13 cellular contexts compared by ENCODE assay signal in the genomic region with DNA sequence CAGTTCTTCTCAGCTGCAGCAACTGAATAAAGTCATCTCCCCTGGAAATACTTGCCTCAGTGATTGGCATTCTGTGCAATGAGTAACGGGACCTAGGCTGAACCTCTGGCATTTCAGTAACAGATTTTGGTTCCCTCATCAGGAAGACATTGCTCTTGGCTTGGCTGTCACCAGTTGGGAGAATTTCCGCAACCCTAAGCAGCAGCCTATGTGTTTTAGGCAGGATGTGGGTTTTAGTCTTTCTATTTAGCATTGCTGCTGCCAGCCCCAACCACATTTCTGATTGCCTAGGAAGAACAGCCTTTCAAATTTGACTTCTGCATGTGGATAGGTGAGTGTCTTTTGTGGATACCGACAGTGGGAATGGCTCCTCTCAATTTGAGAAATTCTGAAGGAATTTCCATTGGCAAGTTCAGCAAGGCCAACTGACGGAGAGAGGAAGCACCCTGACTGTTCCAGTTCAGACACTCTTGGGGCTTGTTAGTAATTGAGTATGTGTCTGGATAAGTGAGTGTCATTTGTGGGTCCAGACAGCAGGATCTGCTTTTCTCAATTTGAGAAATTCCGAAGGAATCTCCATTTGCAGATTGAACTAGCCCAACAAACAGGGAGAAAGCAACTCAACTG. TPM values are rescaled to one million over a fixed set of nuclear protein-coding genes. Genes with fewer than 3 reads are reported as not detected.
DNase-seq lines count a peak whose midpoint lies in the region; ATAC-seq and TF ChIP-seq lines count a peak whose summit lies in the region.
"Had no signal": no experiment of that assay in that cellular context is flagged by ENCODE, and none has a peak within 500 bp of the region (broad histone marks: within the 10 kb centered on the region; RNA-seq: fewer than 3 reads in every experiment).

No MANE protein-coding gene starts in this region.

- H3K36me3 ChIP-seq in upper lobe of right lung (no peaks in the 10 kb centered on the region), prostate gland (no peaks in the 10 kb centered on the region)
- H3K36me3 ChIP-seq: left ventricle myocardium inferior, right lobe of liver had no signal

- ATAC-seq in T-helper 17 cell: peak; percentile 92
- ATAC-seq in activated naive CD8-positive, alpha-beta T cell treated with anti-CD3 and anti-CD28 coated beads, Interleukin-2, amount 10 ng/mL, durations not matched to agents 7 days and 5 days (ENCODE audit: low read depth): peak; percentile 82
- peak; percentile 22 for ATAC-seq in upper lobe of right lung
- ATAC-seq: body of pancreas had no signal

- 83% methylated on average over 5 of the region's 5 CpGs for WGBS in prostate gland

- no peaks in the 10 kb centered on the region for H3K9me3 Mint-ChIP-seq in activated naive CD8-positive, alpha-beta T cell treated with anti-CD3 and anti-CD28 coated beads, Interleukin-2, amount 10 ng/mL, durations not matched to agents 7 days and 5 days
- no peaks in the 10 kb centered on the region for H3K9me3 Mint-ChIP-seq in progenitor cell of endocrine pancreas (ENCODE audit: low read depth)

- no peak for TF ChIP-seq CTCF in upper lobe of right lung (IDR thresholded peaks at IDR 0.05)
- TF ChIP-seq CTCF in progenitor cell of endocrine pancreas (IDR thresholded peaks at IDR 0.05; ENCODE audit: unreplicated experiment): no peak
- no peak for TF ChIP-seq CTCF in prostate gland (IDR thresholded peaks at IDR 0.05)

- DNase-seq in activated naive CD4-positive, alpha-beta T cell treated with Interleukin-2 at 50 U/mL for 16 hours: peak; percentile 10
- no peak for DNase-seq in activated naive CD4-positive, alpha-beta T cell treated with anti-CD3 and anti-CD28 coated beads, Interleukin-2, amount 50 U/mL, for 16 hours
- DNase-seq in T-helper 17 cell (no peak), upper lobe of right lung (no peak), NCI-H2196 (lab: John Stamatoyannopoulos, UW; ENCODE audit: unreplicated experiment) (no peak), progenitor cell of endocrine pancreas (ENCODE audit: low spot score, unreplicated experiment) (no peak), prostate gland (ENCODE audit: low spot score) (no peak)
- DNase-seq in activated naive CD8-positive, alpha-beta T cell treated with anti-CD3 and anti-CD28 coated beads, Interleukin-2, amount 10 ng/mL, durations not matched to agents 7 days and 5 days: peak; percentile 47
- DNase-seq: left ventricle myocardium inferior, NCI-H226, right lobe of liver had no signal

- peaks cover 19% of the 10 kb centered on the region for H3K4me1 Mint-ChIP-seq in T-helper 17 cell
- peaks cover 54% of the 10 kb centered on the region for H3K4me1 Mint-ChIP-seq in activated naive CD8-positive, alpha-beta T cell treated with anti-CD3 and anti-CD28 coated beads, Interleukin-2, amount 10 ng/mL, durations not matched to agents 7 days and 5 days
- no peaks in the 10 kb centered on the region for H3K4me1 Mint-ChIP-seq in progenitor cell of endocrine pancreas (ENCODE audit: low read depth)

- intact Hi-C loops in upper lobe of right lung (cut with DNase I): no loop called here
- intact Hi-C loops in prostate gland (cut with DNase I): no loop called here

- no peaks in the 10 kb centered on the region for H3K36me3 Mint-ChIP-seq in T-helper 17 cell (ENCODE audit: low read depth)
- H3K36me3 Mint-ChIP-seq in activated naive CD8-positive, alpha-beta T cell treated with anti-CD3 and anti-CD28 coated beads, Interleukin-2, amount 10 ng/mL, durations not matched to agents 7 days and 5 days: peaks cover 19% of the 10 kb centered on the region
- H3K36me3 Mint-ChIP-seq in progenitor cell of endocrine pancreas (ENCODE audit: insufficient read depth): no peaks in the 10 kb centered on the region

- H3K27ac ChIP-seq in upper lobe of right lung: no peak overlapping the region
- no peak overlapping the region for H3K27ac ChIP-seq in prostate gland
- H3K27ac ChIP-seq: body of pancreas, left ventricle myocardium inferior, right lobe of liver had no signal

- H3K4me3 Mint-ChIP-seq in T-helper 17 cell (peak overlapping the region; percentile 61), progenitor cell of endocrine pancreas (ENCODE audit: low read depth) (no peak overlapping the region)
- H3K4me3 Mint-ChIP-seq in activated naive CD8-positive, alpha-beta T cell treated with anti-CD3 and anti-CD28 coated beads, Interleukin-2, amount 10 ng/mL, durations not matched to agents 7 days and 5 days: peak overlapping the region; percentile 77

- no peak for TF ChIP-seq POLR2A in prostate gland (IDR thresholded peaks at IDR 0.05)

- POLR2A ChIA-PET in activated naive CD8-positive, alpha-beta T cell treated with anti-CD3 and anti-CD28 coated beads, Interleukin-2, amount 10 ng/mL, durations not matched to agents 7 days and 5 days (lab: Charles Lee): interaction anchor here (0.9 kb wide), 1 partner anchor 82 kb away, joined by 3 read pairs; the partner anchor contains the start of gene CLEC2B

- H3K27me3 ChIP-seq in upper lobe of right lung: no peaks in the 10 kb centered on the region
- no peaks in the 10 kb centered on the region for H3K27me3 ChIP-seq in prostate gland (replicated peaks; ENCODE audit: insufficient read depth)
- H3K27me3 ChIP-seq: body of pancreas, right lobe of liver had no signal

- H3K4me3 ChIP-seq in upper lobe of right lung: no peak overlapping the region
- no peak overlapping the region for H3K4me3 ChIP-seq in prostate gland
- H3K4me3 ChIP-seq: body of pancreas, left ventricle myocardium inferior, right lobe of liver had no signal

- no peaks in the 10 kb centered on the region for H3K27me3 Mint-ChIP-seq in T-helper 17 cell
- H3K27me3 Mint-ChIP-seq in activated naive CD8-positive, alpha-beta T cell treated with anti-CD3 and anti-CD28 coated beads, Interleukin-2, amount 10 ng/mL, durations not matched to agents 7 days and 5 days: no peaks in the 10 kb centered on the region
- H3K27me3 Mint-ChIP-seq in progenitor cell of endocrine pancreas: no peaks in the 10 kb centered on the region

- no peaks in the 10 kb centered on the region for H3K4me1 ChIP-seq in upper lobe of right lung
- H3K4me1 ChIP-seq in prostate gland (replicated peaks): no peaks in the 10 kb centered on the region
- H3K4me1 ChIP-seq: body of pancreas, left ventricle myocardium inferior, right lobe of liver had no signal

- H3K27ac Mint-ChIP-seq in T-helper 17 cell (peak overlapping the region; percentile 71), progenitor cell of endocrine pancreas (no peak overlapping the region)
- peak overlapping the region; percentile 91 for H3K27ac Mint-ChIP-seq in activated naive CD8-positive, alpha-beta T cell treated with anti-CD3 and anti-CD28 coated beads, Interleukin-2, amount 10 ng/mL, durations not matched to agents 7 days and 5 days

- H3K9me3 ChIP-seq in T-helper 17 cell (ENCODE audit: control insufficient read depth, low read length, poor library complexity, severe bottlenecking): no peaks in the 10 kb centered on the region
- H3K9me3 ChIP-seq in upper lobe of right lung: no peaks in the 10 kb centered on the region
- no peaks in the 10 kb centered on the region for H3K9me3 ChIP-seq in prostate gland
- H3K9me3 ChIP-seq: body of pancreas, left ventricle myocardium inferior, right lobe of liver had no signal

RNA-seq across cellular contexts. Expression of gene CLEC2A, which starts 19.0 kb away (rescaled TPM):
- not detected for total RNA-seq in T-helper 17 cell
- not detected for total RNA-seq in activated naive CD8-positive, alpha-beta T cell treated with anti-CD3 and anti-CD28 coated beads, Interleukin-2, amount 10 ng/mL, durations not matched to agents 7 days and 5 days
- not detected for total RNA-seq in upper lobe of right lung
- total RNA-seq in progenitor cell of endocrine pancreas: not detected in 2 replicates
- not detected for total RNA-seq in prostate gland
- total RNA-seq: body of pancreas, left ventricle myocardium inferior, right lobe of liver had no signal

RNA-seq across cellular contexts. Expression of gene CLEC12A, which starts 20.1 kb away (rescaled TPM):
- total RNA-seq in T-helper 17 cell (1 to 10 TPM in 1 of 2 donors, under 1 TPM in 1; 0.37 to 4.6 TPM), upper lobe of right lung (43.4 TPM), progenitor cell of endocrine pancreas (not detected in 2 replicates), prostate gland (under 1 TPM in 1 of 2 donors, not detected in 1; 0.18 TPM)
- total RNA-seq in activated naive CD8-positive, alpha-beta T cell treated with anti-CD3 and anti-CD28 coated beads, Interleukin-2, amount 10 ng/mL, durations not matched to agents 7 days and 5 days: 1 to 10 TPM; 4.0 to 5.2 TPM
- total RNA-seq: H1 had no signal

RNA-seq across cellular contexts. Expression of gene CLEC1B, which starts 47.8 kb away (rescaled TPM):
- 10 to 100 TPM in 1 of 2 donors, under 1 TPM in 1; 0.94 to 21.1 TPM for total RNA-seq in T-helper 17 cell
- total RNA-seq in activated naive CD8-positive, alpha-beta T cell treated with anti-CD3 and anti-CD28 coated beads, Interleukin-2, amount 10 ng/mL, durations not matched to agents 7 days and 5 days: not detected
- total RNA-seq in upper lobe of right lung: not detected
- total RNA-seq in progenitor cell of endocrine pancreas: not detected in 2 replicates
- 1 to 10 TPM in 1 of 2 donors, not detected in 1; 1.5 TPM for total RNA-seq in prostate gland
- total RNA-seq: body of pancreas, H1, left ventricle myocardium inferior had no signal

RNA-seq across cellular contexts. Expression of gene CLEC12B, which starts 59.3 kb away (rescaled TPM):
- total RNA-seq in T-helper 17 cell (under 1 TPM in 1 of 2 donors, not detected in 1; 0.25 TPM), upper lobe of right lung (1.4 TPM), progenitor cell of endocrine pancreas (not detected in 2 replicates), prostate gland (10 to 100 TPM in 1 of 2 donors, under 1 TPM in 1; 0.05 to 47.9 TPM)
- total RNA-seq in activated naive CD8-positive, alpha-beta T cell treated with anti-CD3 and anti-CD28 coated beads, Interleukin-2, amount 10 ng/mL, durations not matched to agents 7 days and 5 days: under 1 TPM; 0.40 to 0.83 TPM
- total RNA-seq: body of pancreas, H1, left ventricle myocardium inferior, right lobe of liver had no signal

Comparison
In these comparisons a context has a peak if more than half of its experiments do, and no peak if none do; other contexts are left out.
1. DNase-seq: peak in activated naive CD4-positive, alpha-beta T cell treated with Interleukin-2 at 50 U/mL for 16 hours (single experiment) and activated naive CD8-positive, alpha-beta T cell treated with anti-CD3 and anti-CD28 coated beads, Interleukin-2, amount 10 ng/mL, durations not matched to agents 7 days and 5 days (single experiment); none in activated naive CD4-positive, alpha-beta T cell treated with anti-CD3 and anti-CD28 coated beads, Interleukin-2, amount 50 U/mL, for 16 hours (single experiment), T-helper 17 cell (0 of 3), upper lobe of right lung (single experiment), NCI-H2196 (single experiment), progenitor cell of endocrine pancreas (single experiment) and prostate gland (single experiment).
2. ATAC-seq: peak in every context shown above with its lines; median percentile 92 in T-helper 17 cell; 82 in activated naive CD8-positive, alpha-beta T cell treated with anti-CD3 and anti-CD28 coated beads, Interleukin-2, amount 10 ng/mL, durations not matched to agents 7 days and 5 days; 22 in upper lobe of right lung.